9 cellular contexts compared by ENCODE assay signal in the genomic region with DNA sequence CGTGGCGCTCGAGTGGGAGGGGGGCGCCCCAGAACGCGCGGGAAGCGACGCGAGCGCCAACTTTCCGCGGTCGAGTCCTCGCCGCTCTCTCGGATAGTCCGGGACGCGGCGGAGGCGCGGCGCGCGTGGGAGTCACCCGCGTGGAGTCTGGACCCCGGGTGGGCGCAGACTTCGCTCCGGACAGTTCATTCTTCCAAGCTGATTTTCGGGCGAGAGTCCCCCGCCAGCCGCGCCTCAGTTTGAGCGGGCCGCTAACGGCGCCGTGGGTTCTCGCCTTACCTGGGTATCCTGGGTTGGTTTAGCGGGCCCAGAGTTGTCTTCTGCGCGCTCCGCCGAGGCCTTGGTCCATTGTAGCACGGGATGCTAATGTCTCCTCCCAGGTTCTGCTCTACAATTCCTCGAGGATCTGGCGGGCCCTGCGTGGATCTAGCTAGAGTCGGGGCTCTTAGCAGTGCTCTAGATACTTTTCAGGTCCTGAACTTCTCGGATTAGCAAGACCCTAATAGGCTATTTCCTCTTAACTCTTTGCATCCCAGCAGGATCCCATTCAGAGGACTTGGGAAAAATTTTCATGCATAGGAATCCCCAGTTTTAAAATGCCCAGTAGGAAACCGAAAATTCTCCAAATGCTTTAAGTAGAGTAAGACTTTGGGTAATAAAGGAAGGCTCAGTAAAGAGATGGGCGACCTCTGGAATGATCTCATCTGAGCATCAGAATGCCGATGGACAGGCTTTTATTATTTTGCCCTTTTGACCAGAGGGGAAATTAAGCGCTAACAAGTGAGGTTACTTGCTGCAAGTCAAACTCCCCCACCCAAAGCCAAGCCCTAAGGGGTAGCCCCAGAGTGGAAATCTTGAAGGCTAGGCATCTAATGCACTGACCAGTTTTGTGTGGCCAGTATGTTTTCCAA. TPM values are rescaled to one million over a fixed set of nuclear protein-coding genes. Genes with fewer than 3 reads are reported as not detected.
DNase-seq lines count a peak whose midpoint lies in the region; ATAC-seq, FAIRE-seq and TF ChIP-seq lines count a peak whose summit lies in the region.
"Had no signal": no experiment of that assay in that cellular context is flagged by ENCODE, and none has a peak within 500 bp of the region (broad histone marks: within the 10 kb centered on the region; RNA-seq: fewer than 3 reads in every experiment).

No MANE protein-coding gene starts in this region.

- intact Hi-C loops in OCI-LY7 (cut with micrococcal nuclease; ENCODE audit: unreplicated experiment), result no loop called here
- intact Hi-C loops in GM12878 (cut with micrococcal nuclease; ENCODE audit: unreplicated experiment), result no loop called here
- intact Hi-C loops in spleen (cut with DNase I; ENCODE audit: low total_unique reads), result no loop called here

- POLR2A ChIA-PET in OCI-LY7 (lab: Charles Lee) (no interaction called here), GM12878 (lab: Charles Lee) (no interaction called here)

- ATAC-seq in GM12878 (peak; percentile 26; the same call in 1 of the 3 replicates), HG03442 (IDR thresholded peaks at IDR 0.05; ENCODE audit: unreplicated experiment) (no peak)

- no TSS peak for BruUV-seq in OCI-LY7 (replicated peaks; lab: Mats Ljungman, UMichigan)
- BruUV-seq in GM12878 (replicated peaks; lab: Mats Ljungman, UMichigan), result no TSS peak

- H3K79me2 ChIP-seq in OCI-LY7 (ENCODE audit: insufficient read depth, low read depth, low read length) (peaks cover 31% of the 10 kb centered on the region), GM12878 (ENCODE audit: control insufficient read depth, insufficient read depth, low read length) (no peaks in the 10 kb centered on the region)

- 19% methylated on average over 30 of the region's 58 CpGs for WGBS in GM12878 (ENCODE audit: insufficient coverage, insufficient replicate concordance, low lambda C conversion rate, missing lambda C conversion rate)
- WGBS in spleen, 5 donors, result 4 to 11% (median 5%) methylated on average over 19 to 58 of the region's 58 CpGs

- peak overlapping the region; percentile 98 for H2AFZ ChIP-seq in OCI-LY7 (ENCODE audit: low read length)
- H2AFZ ChIP-seq in GM12878 (ENCODE audit: control insufficient read depth, low read depth, low read length), result peak overlapping the region; percentile 54

- in situ Hi-C loops in G401 (cut with HindIII; ENCODE audit: low sequenced_read_pairs), result no loop called here
- in situ Hi-C loops in GM12878 (cut with MboI), result no loop called here

- H3K4me3 ChIP-seq in OCI-LY7 (ENCODE audit: low read depth, low read length, poor library complexity, severe bottlenecking) (peak overlapping the region; percentile 84), GM12878 (no peak overlapping the region; the same call in 1 of the 2 replicates), iPS-20b (ENCODE audit: low read length) (peak overlapping the region; percentile 79), spleen (peak overlapping the region; percentile 18 to 74 (median 52))

- DNase-seq in G401 (ENCODE audit: low spot score) (peak; percentile 68), OCI-LY7 (ENCODE audit: low spot score) (peak; percentile 51), GM12878 (ENCODE audit: low read depth, low spot score) (no peak), spleen (peak; percentile 64), Ammon's horn (ENCODE audit: low spot score) (no peak), NCI-H146 (lab: John Stamatoyannopoulos, UW) (no peak)

- CTCF ChIA-PET in OCI-LY7 (lab: Charles Lee; ENCODE audit: unreplicated experiment), result interaction anchor here (0.6 kb wide), 1 partner anchor 50 kb away, joined by 3 read pairs; no protein-coding TSS in a partner anchor
- CTCF ChIA-PET in GM12878 (lab: Yijun Ruan, JAX), result interaction anchor here (0.6 to 1.9 kb wide), 6 partner anchors 49 to 299 kb away, joined by 3 to 6 read pairs (median 3); no protein-coding TSS in a partner anchor

- H4K20me1 ChIP-seq in OCI-LY7 (ENCODE audit: insufficient read depth, low read length) (peaks cover 12% of the 10 kb centered on the region), GM12878 (ENCODE audit: control insufficient read depth, insufficient read depth) (no peaks in the 10 kb centered on the region)

- TF ChIP-seq POLR2A in GM12878 (IDR thresholded peaks at IDR 0.05; ENCODE audit: low read depth, low read length), result no peak
- TF ChIP-seq POLR2A in spleen (IDR thresholded peaks at IDR 0.05), result no peak

- TF ChIP-seq EP300 in GM12878 (IDR thresholded peaks at IDR 0.05; ENCODE audit: borderline replicate concordance in 1 of 2, control insufficient read depth in 1 of 2, low read depth in 2 of 2, low read length in 2 of 2), result no peak

- H3K9me3 ChIP-seq in OCI-LY7 (ENCODE audit: low read length) (no peaks in the 10 kb centered on the region), GM12878 (replicated peaks; ENCODE audit: control insufficient read depth, insufficient read depth, low read length) (no peaks in the 10 kb centered on the region), iPS-20b (ENCODE audit: insufficient read depth, low read depth, low read length) (no peaks in the 10 kb centered on the region), spleen (no peaks in the 10 kb centered on the region)

- H3K36me3 ChIP-seq in OCI-LY7 (ENCODE audit: insufficient read depth, low read length), result no peaks in the 10 kb centered on the region
- no peaks in the 10 kb centered on the region for H3K36me3 ChIP-seq in GM12878 (ENCODE audit: control insufficient read depth in 2 of 2, insufficient read depth in 2 of 2, low read length in 1 of 2)
- H3K36me3 ChIP-seq in iPS-20b (ENCODE audit: insufficient read depth, low read depth, low read length), result peaks cover 6% of the 10 kb centered on the region; the same call in 1 of the 2 replicates
- H3K36me3 ChIP-seq in spleen, result no peaks in the 10 kb centered on the region

- peak overlapping the region; percentile 18 for H3K27ac ChIP-seq in OCI-LY7 (ENCODE audit: low read depth, low read length, poor library complexity, severe bottlenecking)
- H3K27ac ChIP-seq in GM12878 (ENCODE audit: control insufficient read depth, insufficient read depth), result no peak overlapping the region
- H3K27ac ChIP-seq in iPS-20b (ENCODE audit: low read length), result no peak overlapping the region
- peak overlapping the region in 1 of 8 donors; percentile 18 for H3K27ac ChIP-seq in spleen
- H3K27ac ChIP-seq: VCaP had no signal

- H3K9ac ChIP-seq in GM12878 (ENCODE audit: control insufficient read depth, insufficient read depth, low read length) (no peak overlapping the region), iPS-20b (ENCODE audit: low read depth, low read length) (peak overlapping the region; percentile 87)

- peaks cover 25% of the 10 kb centered on the region for H3K4me1 ChIP-seq in OCI-LY7 (ENCODE audit: insufficient read depth, low read length, poor library complexity, severe bottlenecking)
- no peaks in the 10 kb centered on the region for H3K4me1 ChIP-seq in GM12878 (ENCODE audit: control insufficient read depth, insufficient read depth, low read length)
- peaks cover 24% of the 10 kb centered on the region for H3K4me1 ChIP-seq in iPS-20b (ENCODE audit: insufficient read depth, low read length)
- peaks cover 6 to 26% (median 22%) of the 10 kb centered on the region in 6 donors for H3K4me1 ChIP-seq in spleen

- peaks cover 0 to 7% of the 10 kb centered on the region in 2 experiments; a peak in 3 of 4 replicates for H3K27me3 ChIP-seq in GM12878 (replicated peaks in 1 of 2; ENCODE audit: control insufficient read depth in 2 of 2, insufficient read depth in 2 of 2, low read length in 1 of 2)
- H3K27me3 ChIP-seq in iPS-20b (ENCODE audit: insufficient read depth, low read length), result no peaks in the 10 kb centered on the region
- H3K27me3 ChIP-seq in spleen (replicated peaks in 1 of 7), result peaks cover 6 to 99% (median 67%) of the 10 kb centered on the region in 7 donors

- TF ChIP-seq CTCF in OCI-LY7 (conservative IDR thresholded peaks at IDR 0.05; ENCODE audit: low read length), result no peak
- no peak for TF ChIP-seq CTCF in GM12878 (IDR thresholded peaks at IDR 0.05 in 2 of 3, conservative IDR thresholded peaks at IDR 0.05 in 1 of 3; ENCODE audit: control insufficient read depth in 2 of 3, extremely low read depth in 1 of 3, insufficient read depth in 1 of 3, low read depth in 3 of 3, low read length in 3 of 3)
- TF ChIP-seq CTCF in spleen (IDR thresholded peaks at IDR 0.05 in 8 of 11, conservative IDR thresholded peaks at IDR 0.05 in 3 of 11), result no peak

- no peaks in the 10 kb centered on the region for H3K9me2 ChIP-seq in OCI-LY7 (ENCODE audit: insufficient read depth, low read length)

- H3K4me2 ChIP-seq in OCI-LY7 (ENCODE audit: low read length) (peak overlapping the region; percentile 76), GM12878 (ENCODE audit: control insufficient read depth, insufficient read depth) (peak overlapping the region; percentile 58)

- SMC1A ChIA-PET in GM12878 (lab: Charles Lee; ENCODE audit: uncharacterized antibody, unreplicated experiment), result no interaction called here

- RAD21 ChIA-PET in GM12878 (lab: Charles Lee; ENCODE audit: unreplicated experiment), result no interaction called here

- TF ChIP-seq RAD21 in GM12878 (IDR thresholded peaks at IDR 0.05; ENCODE audit: insufficient read depth, low read depth, low read length), result no peak

- FAIRE-seq in GM12878 (lab: Jason Lieb, UNC), result no peak

RNA-seq across cellular contexts. Expression of gene GJC1, which starts 0.5 kb away (rescaled TPM):
- 47.4 and 71.0 TPM in 2 replicates for total RNA-seq in G401 (2014; rRNA removed; shearing (Covaris generic))
- total RNA-seq in OCI-LY7 (2014; rRNA removed; shearing (Covaris generic)), result 14.2 and 21.1 TPM in 2 replicates
- total RNA-seq in OCI-LY7 (2022), result 19.5 and 20.6 TPM in 2 replicates
- total RNA-seq in GM12878 (2013; cell fraction: nucleolus; rRNA removed), result 0.61 and 0.77 TPM in 2 replicates
- total RNA-seq in GM12878 (2014; rRNA removed), result 0.76 and 0.79 TPM in 2 replicates
- total RNA-seq in GM12878 (2014; rRNA removed; fragmentation: Illumina TruSeq; extraction: Trizol), result 0.67 and 0.83 TPM in 2 replicates
- total RNA-seq in GM12878 (2021), result 2.5 and 2.7 TPM in 2 replicates
- polyA plus RNA-seq in GM12878 (2011; ENCODE audit: low read depth), result 1.1 TPM
- polyA plus RNA-seq in GM12878 (2011; rRNA removed), result 3.0 and 3.4 TPM in 2 replicates
- polyA plus RNA-seq in GM12878 (2011; cell fraction: cytosol; rRNA removed), result 1.6 and 1.8 TPM in 2 replicates
- polyA plus RNA-seq in GM12878 (2011; cell fraction: nucleus; rRNA removed), result 1.2 and 1.4 TPM in 2 replicates
- 1.4 and 1.8 TPM in 2 replicates for polyA plus RNA-seq in GM12878 (2012)
- polyA plus RNA-seq in GM12878 (2014; fragmentation: Illumina TruSeq; extraction: Trizol), result 1.0 and 1.1 TPM in 2 replicates
- under 1 TPM; 0.37 to 0.69 TPM for polyA plus RNA-seq in GM12878 (2014; fragmentation: Nextera tagmentation; extraction: Ambion mirVana)
- polyA plus RNA-seq in GM12878 (2014; rRNA removed), result 1.1 and 1.4 TPM in 2 replicates
- polyA plus RNA-seq in GM12878 (2016; fragmentation: Nextera tagmentation; extraction: Ambion mirVana), result 1 to 10 TPM in 1 of 2 experiments, under 1 TPM in 1; 0.72 to 1.0 TPM
- polyA minus RNA-seq in GM12878 (2011; rRNA and poly(A)+ RNA removed), result 4.5 and 9.8 TPM in 2 replicates
- polyA minus RNA-seq in GM12878 (2011; cell fraction: cytosol; rRNA and poly(A)+ RNA removed), result 1.2 and 1.4 TPM in 2 replicates
- 0.85 and 1.1 TPM in 2 replicates for polyA minus RNA-seq in GM12878 (2011; cell fraction: nucleus; rRNA and poly(A)+ RNA removed)
- 1 to 10 TPM in 4 of 7 donors, under 1 TPM in 3; 0.43 to 1.8 (median 1.1) TPM for total RNA-seq in spleen
- polyA plus RNA-seq in spleen, result under 1 TPM; 0.41 to 0.86 (median 0.80) TPM

RNA-seq across cellular contexts. Expression of gene HIGD1B, which starts 17.1 kb away (rescaled TPM):
- not detected in 2 replicates for total RNA-seq in G401 (2014; rRNA removed; shearing (Covaris generic))
- not detected in 2 replicates for total RNA-seq in OCI-LY7 (2014; rRNA removed; shearing (Covaris generic))
- total RNA-seq in OCI-LY7 (2022) (not detected in 2 replicates), GM12878 (2014; rRNA removed) (not detected in 2 replicates), GM12878 (2014; rRNA removed; fragmentation: Illumina TruSeq; extraction: Trizol) (not detected in 2 replicates), GM12878 (2021) (not detected in 2 replicates), spleen (not detected)
- not detected in 2 replicates for total RNA-seq in GM12878 (2013; cell fraction: nucleolus; rRNA removed)
- not detected for polyA plus RNA-seq in GM12878 (2011; ENCODE audit: low read depth)
- polyA plus RNA-seq in GM12878 (2011; rRNA removed) (not detected in 2 replicates), GM12878 (2014; fragmentation: Illumina TruSeq; extraction: Trizol) (not detected in 2 replicates), GM12878 (2014; fragmentation: Nextera tagmentation; extraction: Ambion mirVana) (not detected), GM12878 (2014; rRNA removed) (not detected in 2 replicates), GM12878 (2016; fragmentation: Nextera tagmentation; extraction: Ambion mirVana) (1 to 10 TPM in 1 of 2 experiments, not detected in 1; 1.0 TPM), spleen (1 to 10 TPM in 1 of 3 donors, under 1 TPM in 1, not detected in 1; 0.38 to 1.7 TPM)
- polyA plus RNA-seq in GM12878 (2011; cell fraction: cytosol; rRNA removed), result not detected in 2 replicates
- polyA plus RNA-seq in GM12878 (2011; cell fraction: nucleus; rRNA removed), result not detected in 2 replicates
- polyA plus RNA-seq in GM12878 (2012), result not detected in 2 replicates
- polyA minus RNA-seq in GM12878 (2011; rRNA and poly(A)+ RNA removed), result not detected in 2 replicates
- polyA minus RNA-seq in GM12878 (2011; cell fraction: cytosol; rRNA and poly(A)+ RNA removed), result not detected in 2 replicates
- not detected in 2 replicates for polyA minus RNA-seq in GM12878 (2011; cell fraction: nucleus; rRNA and poly(A)+ RNA removed)

Comparison
In these comparisons a context has a peak if more than half of its experiments do, and no peak if none do; other contexts are left out.
1. DNase-seq: peak in G401 (single experiment), OCI-LY7 (single experiment) and spleen (single experiment); none in GM12878 (single experiment), Ammon's horn (single experiment) and NCI-H146 (single experiment).
2. RNA of gene GJC1, which starts 0.5 kb away (total RNA-seq): 47.4 to 71.0 TPM in G401 and 14.2 to 21.1 TPM in OCI-LY7; 0.43 to 1.8 TPM in spleen and 0.61 to 2.7 TPM in GM12878; every median in the first group is over 4 times any median in the second.